In genomic region chr3:46880884-46881818, GRCh38 we compare ENCODE assay signal across 10 cellular contexts. TPM values are rescaled to one million over a fixed set of nuclear protein-coding genes. Genes with fewer than 3 reads are reported as not detected.
DNase-seq lines count a peak whose midpoint lies in the region; ATAC-seq and TF ChIP-seq lines count a peak whose summit lies in the region.
"Had no signal": no experiment of that assay in that cellular context is flagged by ENCODE, and none has a peak within 500 bp of the region (broad histone marks: within the 10 kb centered on the region; RNA-seq: fewer than 3 reads in every experiment).

No MANE protein-coding gene starts in this region.

- peaks cover 53% of the 10 kb centered on the region for H3K27me3 ChIP-seq in ACC112 (ENCODE audit: insufficient read depth, low read length)
- H3K27me3 ChIP-seq in PC-3 (ENCODE audit: low read length): peaks cover 28% of the 10 kb centered on the region
- H3K27me3 ChIP-seq in esophagus squamous epithelium: peaks cover 11 to 66% (median 16%) of the 10 kb centered on the region in 4 donors

- H3K4me1 ChIP-seq in ACC112 (ENCODE audit: control insufficient read depth, insufficient read depth, low read length, unreplicated experiment) (peaks cover 7% of the 10 kb centered on the region), PC-3 (ENCODE audit: insufficient read depth, low read length) (no peaks in the 10 kb centered on the region), esophagus squamous epithelium (peaks cover 10 to 42% (median 16%) of the 10 kb centered on the region in 3 donors)

- TF ChIP-seq POLR2A in esophagus squamous epithelium (IDR thresholded peaks at IDR 0.05): no peak

- H2AFZ ChIP-seq in ACC112 (ENCODE audit: low read length, unreplicated experiment) (no peak overlapping the region), PC-3 (ENCODE audit: low read length) (no peak overlapping the region)

- H3K4me3 ChIP-seq in ACC112 (ENCODE audit: low read depth, low read length): peak overlapping the region; percentile 75
- no peak overlapping the region for H3K4me3 ChIP-seq in PC-3 (ENCODE audit: low read length)
- H3K4me3 ChIP-seq in esophagus squamous epithelium: peak overlapping the region; percentile 38 to 74 (median 57)

- no peaks in the 10 kb centered on the region for H3K9me2 ChIP-seq in PC-3 (replicated peaks; ENCODE audit: low read length)

- H3K9ac ChIP-seq in PC-3 (ENCODE audit: low read length): no peak overlapping the region

- POLR2A ChIA-PET in PC-3 (lab: Charles Lee; ENCODE audit: unreplicated experiment): no interaction called here

- H3K4me3 Mint-ChIP-seq in nephron progenitor cell: peak overlapping the region; percentile 81

- intact Hi-C loops in PC-3 (cut with micrococcal nuclease) (no loop called here), esophagus squamous epithelium (cut with DNase I) (no loop called here)

- H3K9me3 ChIP-seq in PC-3 (ENCODE audit: low read length) (no peaks in the 10 kb centered on the region), esophagus squamous epithelium (no peaks in the 10 kb centered on the region)

- DNase-seq in PC-3 (no peak), esophagus squamous epithelium (lab: John Stamatoyannopoulos, UW) (no peak), nephron progenitor cell (peak; percentile 55), NCI-H2227 treated with DMSO at 0.1 percent for 48 hours (lab: John Stamatoyannopoulos, UW) (no peak), NCI-H2196 treated with DMSO at 0.1 percent for 48 hours (lab: John Stamatoyannopoulos, UW; ENCODE audit: unreplicated experiment) (no peak)
- no peak for DNase-seq in activated T-cell treated with anti-CD3 and anti-CD28 coated beads, Interleukin-2, amount 50 U/mL, for 1 hour
- DNase-seq: hippocampal formation, NCI-H748 treated with DMSO at 0.1 percent for 48 hours had no signal

- H3K36me3 ChIP-seq in ACC112 (ENCODE audit: insufficient read depth, low read length) (no peaks in the 10 kb centered on the region), PC-3 (ENCODE audit: low read depth, low read length) (no peaks in the 10 kb centered on the region), esophagus squamous epithelium (no peaks in the 10 kb centered on the region)

- H3F3A ChIP-seq in PC-3 (ENCODE audit: low read length, unreplicated experiment): no peaks in the 10 kb centered on the region

- TF ChIP-seq CTCF in PC-3 (conservative IDR thresholded peaks at IDR 0.05; ENCODE audit: low read depth, low read length): no peak
- no peak for TF ChIP-seq CTCF in esophagus squamous epithelium (IDR thresholded peaks at IDR 0.05)
- TF ChIP-seq CTCF in nephron progenitor cell (IDR thresholded peaks at IDR 0.05): no peak

- H3K27me3 Mint-ChIP-seq in nephron progenitor cell (ENCODE audit: low read depth, poor library complexity): peaks cover 46% of the 10 kb centered on the region

- no peaks in the 10 kb centered on the region for H3K9me3 Mint-ChIP-seq in nephron progenitor cell

- ATAC-seq in PC-3 (no peak), HG03565 (IDR thresholded peaks at IDR 0.05; ENCODE audit: unreplicated experiment) (no peak)

- no peaks in the 10 kb centered on the region for H3K36me3 Mint-ChIP-seq in nephron progenitor cell (ENCODE audit: low read depth)

- no TSS peak for BruUV-seq in PC-3 (replicated peaks; lab: Mats Ljungman, UMichigan)

- H3K4me2 ChIP-seq in PC-3 (ENCODE audit: low read length): peak overlapping the region; percentile 89

- H3K27ac ChIP-seq in ACC112 (ENCODE audit: low read depth, low read length) (no peak overlapping the region), PC-3 (ENCODE audit: low read length) (no peak overlapping the region), esophagus squamous epithelium (peak overlapping the region; percentile 68 to 83 (median 76))

- 67 to 92% methylated on average over 4 to 13 of the region's 47 CpGs for WGBS in esophagus squamous epithelium, 2 donors

- H3K79me2 ChIP-seq in ACC112 (ENCODE audit: control insufficient read depth, insufficient read depth, low read length, unreplicated experiment) (no peaks in the 10 kb centered on the region), PC-3 (ENCODE audit: low read length) (no peaks in the 10 kb centered on the region)

- CTCF ChIA-PET in PC-3 (lab: Charles Lee): interaction anchor here (0.6 kb wide), 1 partner anchor 35 kb away, joined by 3 read pairs; no protein-coding TSS in a partner anchor

- peaks cover 56% of the 10 kb centered on the region for H3K4me1 Mint-ChIP-seq in nephron progenitor cell

- no peak overlapping the region for H3K27ac Mint-ChIP-seq in nephron progenitor cell

- no peaks in the 10 kb centered on the region for H4K20me1 ChIP-seq in PC-3 (ENCODE audit: low read length)

RNA-seq across cellular contexts. Expression of gene PTH1R, which starts 3.6 kb away (rescaled TPM):
- total RNA-seq in PC-3 (2014; rRNA removed) (not detected in 2 replicates), esophagus squamous epithelium (1 to 10 TPM in 3 of 4 donors, under 1 TPM in 1; 0.40 to 1.9 (median 1.5) TPM)

RNA-seq across cellular contexts. Expression of gene MYL3, which starts 17.9 kb away (rescaled TPM):
- not detected in 2 replicates for total RNA-seq in PC-3 (2014; rRNA removed)
- 1 to 10 TPM in 1 of 4 donors, under 1 TPM in 1, not detected in 2; 0.38 to 1.1 TPM for total RNA-seq in esophagus squamous epithelium

Comparison
In these comparisons a context has a peak if more than half of its experiments do, and no peak if none do; other contexts are left out.
1. H3K27ac ChIP-seq: peak in esophagus squamous epithelium (4 of 4); none in ACC112 (single experiment) and PC-3 (single experiment).